Comparison of ENCODE assay signal across 12 cellular contexts in the genomic region with DNA sequence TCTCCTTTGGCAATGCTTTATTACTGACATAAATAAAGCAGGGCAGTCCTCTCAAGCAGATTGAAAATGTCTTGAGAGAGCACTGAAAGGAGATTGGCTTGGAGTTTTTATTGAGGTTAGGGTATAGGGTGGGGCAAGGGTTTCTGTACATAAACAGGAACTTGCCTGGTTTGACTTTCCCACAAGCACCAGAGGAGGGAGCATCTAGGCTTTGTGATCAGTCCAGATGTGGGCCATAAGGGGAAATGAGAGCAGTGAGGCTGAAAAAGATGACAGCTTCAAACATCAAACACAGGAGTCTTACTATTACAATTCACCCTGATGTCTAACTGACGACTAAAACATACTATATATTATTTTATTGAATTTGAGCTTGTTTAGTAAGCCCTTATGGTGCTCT.
DNase-seq lines count a peak whose midpoint lies in the region; ATAC-seq and TF ChIP-seq lines count a peak whose summit lies in the region.
"Had no signal": no experiment of that assay in that cellular context is flagged by ENCODE, and none has a peak within 500 bp of the region (broad histone marks: within the 10 kb centered on the region; RNA-seq: fewer than 3 reads in every experiment).

No MANE protein-coding gene starts in this region.

- ATAC-seq in GM19467 (IDR thresholded peaks at IDR 0.05; ENCODE audit: unreplicated experiment) (peak; percentile 79), HG03571 (IDR thresholded peaks at IDR 0.05; ENCODE audit: unreplicated experiment) (peak; percentile 74)
- ATAC-seq: sciatic nerve had no signal

- no peaks in the 10 kb centered on the region for H3K36me3 Mint-ChIP-seq in activated naive CD4-positive, alpha-beta T cell treated with anti-CD3 and anti-CD28 coated beads, Interleukin-2, amount 10 ng/mL, durations not matched to agents 7 days and 5 days
- H3K36me3 Mint-ChIP-seq in nephron progenitor cell (ENCODE audit: low read depth): no peaks in the 10 kb centered on the region

- TF ChIP-seq CTCF in GM12864 (IDR thresholded peaks at IDR 0.05; ENCODE audit: low read depth, low read length, missing control alignments) (peak; percentile 41), nephron progenitor cell (IDR thresholded peaks at IDR 0.05) (no peak)

- H3K27me3 Mint-ChIP-seq in activated naive CD4-positive, alpha-beta T cell treated with anti-CD3 and anti-CD28 coated beads, Interleukin-2, amount 10 ng/mL, durations not matched to agents 7 days and 5 days: peaks cover 4% of the 10 kb centered on the region
- no peaks in the 10 kb centered on the region for H3K27me3 Mint-ChIP-seq in nephron progenitor cell (ENCODE audit: low read depth, poor library complexity)

- peaks cover 20% of the 10 kb centered on the region for H3K4me1 Mint-ChIP-seq in activated naive CD4-positive, alpha-beta T cell treated with anti-CD3 and anti-CD28 coated beads, Interleukin-2, amount 10 ng/mL, durations not matched to agents 7 days and 5 days
- peaks cover 8% of the 10 kb centered on the region for H3K4me1 Mint-ChIP-seq in nephron progenitor cell

- CTCF ChIA-PET in activated naive CD4-positive, alpha-beta T cell treated with anti-CD3 and anti-CD28 coated beads, Interleukin-2, amount 10 ng/mL, durations not matched to agents 7 days and 5 days (lab: Charles Lee): interaction anchor here (0.6 to 1.2 kb wide), 3 partner anchors 281 to 287 kb away, joined by 3 to 5 read pairs (median 3); no protein-coding TSS in a partner anchor

- in situ Hi-C loops in ACHN (cut with HindIII; ENCODE audit: low pct_ligation_motif_present, low pct_unique_long_range_greater_than_20kb, low sequenced_read_pairs): no loop called here

- DNase-seq in GM12864 (ENCODE audit: low read depth): peak; percentile 57
- DNase-seq in activated naive CD4-positive, alpha-beta T cell treated with anti-CD3 and anti-CD28 coated beads, Interleukin-2, amount 10 ng/mL, durations not matched to agents 7 days and 5 days: peak; percentile 59
- DNase-seq in stimulated activated CD4-positive, alpha-beta T cell treated with anti-CD3 and anti-CD28 coated beads, Interleukin-4, amount 100 ng/mL, for 1 hour: no peak
- DNase-seq in stimulated activated CD4-positive, alpha-beta T cell treated with anti-CD3 and anti-CD28 coated beads, Interleukin-2, amount 100 ng/mL, for 24 hours: no peak
- no peak for DNase-seq in ACHN
- DNase-seq in nephron progenitor cell: no peak
- DNase-seq: heart right ventricle, NCI-H2171 had no signal

- no peak overlapping the region for H3K4me3 ChIP-seq in GM12864 (ENCODE audit: low read depth, low read length)
- H3K4me3 ChIP-seq: heart right ventricle, thoracic aorta had no signal

- H3K9me3 Mint-ChIP-seq in activated naive CD4-positive, alpha-beta T cell treated with anti-CD3 and anti-CD28 coated beads, Interleukin-2, amount 10 ng/mL, durations not matched to agents 7 days and 5 days: peaks cover 4% of the 10 kb centered on the region
- H3K9me3 Mint-ChIP-seq in nephron progenitor cell: peaks cover 23% of the 10 kb centered on the region

- peak overlapping the region; percentile 49 for H3K27ac Mint-ChIP-seq in activated naive CD4-positive, alpha-beta T cell treated with anti-CD3 and anti-CD28 coated beads, Interleukin-2, amount 10 ng/mL, durations not matched to agents 7 days and 5 days
- no peak overlapping the region for H3K27ac Mint-ChIP-seq in nephron progenitor cell

- no peak overlapping the region for H3K4me3 Mint-ChIP-seq in activated naive CD4-positive, alpha-beta T cell treated with anti-CD3 and anti-CD28 coated beads, Interleukin-2, amount 10 ng/mL, durations not matched to agents 7 days and 5 days
- H3K4me3 Mint-ChIP-seq in nephron progenitor cell: no peak overlapping the region

Comparison
In these comparisons a context has a peak if more than half of its experiments do, and no peak if none do; other contexts are left out.
1. DNase-seq: peak in GM12864 (single experiment) and activated naive CD4-positive, alpha-beta T cell treated with anti-CD3 and anti-CD28 coated beads, Interleukin-2, amount 10 ng/mL, durations not matched to agents 7 days and 5 days (single experiment); none in stimulated activated CD4-positive, alpha-beta T cell treated with anti-CD3 and anti-CD28 coated beads, Interleukin-4, amount 100 ng/mL, for 1 hour (single experiment), stimulated activated CD4-positive, alpha-beta T cell treated with anti-CD3 and anti-CD28 coated beads, Interleukin-2, amount 100 ng/mL, for 24 hours (0 of 2), ACHN (single experiment) and nephron progenitor cell (single experiment).